ENCODE assay signal across 22 cellular contexts in the genomic region with DNA sequence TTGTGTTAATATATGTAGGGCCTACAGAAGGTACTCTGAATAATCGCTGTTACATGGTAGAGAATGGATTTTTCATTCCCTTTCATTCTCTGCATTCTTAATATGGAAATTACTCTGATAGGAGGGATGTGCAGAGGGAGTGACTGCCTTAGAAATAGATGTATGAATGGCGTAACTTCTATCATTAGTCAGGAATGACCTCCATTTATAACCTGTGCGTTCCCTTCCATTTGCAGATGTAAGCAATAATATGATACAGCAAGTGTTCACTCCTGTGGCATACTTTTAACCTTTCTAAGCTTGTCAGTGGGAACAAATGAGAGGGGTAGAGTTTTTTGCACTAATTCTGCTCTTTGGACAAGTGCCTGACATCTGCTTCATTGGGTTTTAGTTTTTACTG.
"Had no signal": no experiment of that assay in that cellular context is flagged by ENCODE, and none has a peak within 500 bp of the region (broad histone marks: within the 10 kb centered on the region; RNA-seq: fewer than 3 reads in every experiment).

No MANE protein-coding gene starts in this region.

- DNase-seq: IMR-90, Kasumi-1, MM.1S, NCI-H1092 treated with DMSO at 0.1 percent for 48 hours, NCI-H1436, NCI-H187, NCI-H2029, NCI-H2081 treated with DMSO at 0.1 percent for 48 hours, NCI-H2171, NCI-H226, NCI-H446, NCI-H510A, NCI-H524 treated with DMSO at 0.1 percent for 48 hours, NCI-H69, NCI-H774, Right ventricle myocardium superior, RPMI8226, SIG-M5 had no signal

- ATAC-seq: HepG2 had no signal

- H3K9ac ChIP-seq: KMS-11 had no signal

- H3K4me3 ChIP-seq: SJSA1, SK-N-MC had no signal

- H3K27ac ChIP-seq: KMS-11, SJSA1, SK-N-MC had no signal

- H3K4me2 ChIP-seq: KMS-11 had no signal

- H3K9me3 ChIP-seq: SJSA1 had no signal

- H3K27me3 ChIP-seq: SJSA1 had no signal
